1 cellular context compared by ENCODE assay signal in the genomic region with DNA sequence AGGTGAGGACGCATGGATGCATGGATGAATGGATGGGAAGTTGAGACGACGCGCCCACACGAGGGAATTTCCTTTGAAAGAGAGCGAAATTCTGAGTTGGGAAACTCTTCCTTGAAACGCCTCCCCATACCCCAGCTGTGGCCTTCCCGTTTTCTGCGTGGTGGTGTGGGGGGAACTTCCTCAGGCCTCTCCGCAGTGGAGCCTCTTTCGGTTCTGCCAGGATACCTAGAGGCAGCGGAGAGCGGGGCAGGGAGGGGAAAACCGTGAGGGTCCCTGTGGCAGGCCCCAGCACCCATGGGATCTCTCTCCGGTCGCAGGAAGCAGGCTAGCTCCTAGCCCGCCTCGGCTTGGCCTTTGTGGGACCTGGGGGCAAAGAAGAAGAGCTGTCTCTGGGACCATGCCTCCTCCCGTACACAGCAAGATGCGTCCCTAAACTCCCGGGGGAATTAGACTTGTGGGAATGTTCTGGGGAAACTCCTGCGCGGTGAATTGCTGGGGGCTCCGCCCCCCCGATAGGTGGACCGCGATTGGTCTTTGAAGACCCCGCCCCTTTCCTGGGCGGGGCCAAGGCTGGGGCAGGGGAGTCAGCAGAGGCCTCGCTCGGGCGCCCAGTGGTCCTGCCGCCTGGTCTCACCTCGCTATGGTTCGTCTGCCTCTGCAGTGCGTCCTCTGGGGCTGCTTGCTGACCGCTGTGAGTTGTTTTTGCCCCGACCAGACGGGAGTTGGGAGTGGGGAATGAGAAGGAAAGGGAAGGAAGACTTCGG.
TF ChIP-seq lines count a peak whose summit lies in the region.

Gene CD40 (plus strand): TSS at position 611 of the 764 bp plus-strand sequence. CDS start 30 bp downstream, at position 641.

TF ChIP-seq in IMR-90, 13 proteins besides CTCF, POLR2A, EP300 and RAD21 (continued from another document):
- TF ChIP-seq RCOR1 (IDR thresholded peaks at IDR 0.05; ENCODE audit: insufficient replicate concordance, low read length) = no peak
- TF ChIP-seq CEBPB (IDR thresholded peaks at IDR 0.05; ENCODE audit: low read depth, low read length) = no peak
- TF ChIP-seq MAFK (IDR thresholded peaks at IDR 0.05; ENCODE audit: low read depth, low read length) = no peak
TF ChIP-seq in IMR-90: peak in this region for 0.
